Comparison of ENCODE assay signal across 32 cellular contexts in genomic region chr5:121121786-121122185, GRCh38.
"Had no signal": no experiment of that assay in that cellular context is flagged by ENCODE, and none has a peak within 500 bp of the region (broad histone marks: within the 10 kb centered on the region; RNA-seq: fewer than 3 reads in every experiment).

No MANE protein-coding gene starts in this region.

- H3K27me3 Mint-ChIP-seq: activated CD4-positive, alpha-beta memory T cell treated with anti-CD3 and anti-CD28 coated beads for 36 hours; activated CD4-positive, alpha-beta T cell treated with anti-CD3 and anti-CD28 coated beads for 36 hours; activated CD4-positive, alpha-beta T cell treated with anti-CD3 and anti-CD28 coated beads, Interleukin-2, amount 10 ng/mL, durations not matched to agents 24 days and 14 days; activated naive CD8-positive, alpha-beta T cell; activated naive CD8-positive, alpha-beta T cell treated with anti-CD3 and anti-CD28 coated beads, Interleukin-2, amount 50 U/mL, for 24 hours; activated T-cell treated with anti-CD3 and anti-CD28 coated beads, Interleukin-2, amount 50 U/mL, for 24 hours; activated T-helper 17 cell treated with anti-CD3 and anti-CD28 coated beads, Interleukin-2, amount 50 U/mL, for 72 hours; central memory CD8-positive, alpha-beta T cell had no signal

- H3K4me1 ChIP-seq: adrenal gland, ascending aorta, esophagus muscularis mucosa, gastroesophageal sphincter, heart right ventricle had no signal

- H3K4me2 ChIP-seq: hepatocyte had no signal

- H3K9me3 Mint-ChIP-seq: activated CD4-positive, alpha-beta T cell treated with anti-CD3 and anti-CD28 coated beads, Interleukin-2, amount 10 ng/mL, durations not matched to agents 24 days and 14 days; activated naive CD8-positive, alpha-beta T cell treated with anti-CD3 and anti-CD28 coated beads, Interleukin-2, amount 50 U/mL, for 24 hours; activated T-cell treated with anti-CD3 and anti-CD28 coated beads, Interleukin-2, amount 50 U/mL, for 24 hours; endodermal cell had no signal

- H3K79me2 ChIP-seq: hepatocyte had no signal

- H3K9me3 ChIP-seq: adrenal gland, ascending aorta, esophagus muscularis mucosa, gastroesophageal sphincter, heart right ventricle had no signal

- H2AFZ ChIP-seq: hepatocyte had no signal

- H3K27me3 ChIP-seq: adrenal gland, ascending aorta, brain microvascular endothelial cell, esophagus muscularis mucosa, gastroesophageal sphincter, heart right ventricle, hepatocyte had no signal

- H3K4me1 Mint-ChIP-seq: activated CD4-positive, alpha-beta T cell treated with anti-CD3 and anti-CD28 coated beads for 36 hours; activated CD4-positive, alpha-beta T cell treated with anti-CD3 and anti-CD28 coated beads, Interleukin-2, amount 10 ng/mL, durations not matched to agents 24 days and 14 days; activated naive CD8-positive, alpha-beta T cell treated with anti-CD3 and anti-CD28 coated beads, Interleukin-2, amount 50 U/mL, for 24 hours; activated T-helper 17 cell treated with anti-CD3 and anti-CD28 coated beads, Interleukin-2, amount 50 U/mL, for 72 hours; central memory CD8-positive, alpha-beta T cell; endodermal cell had no signal

- H3K4me3 ChIP-seq: adrenal gland, ascending aorta, esophagus muscularis mucosa, gastroesophageal sphincter, heart right ventricle, hepatocyte had no signal

- H3K27ac ChIP-seq: adrenal gland, ascending aorta, brain microvascular endothelial cell, esophagus muscularis mucosa, gastroesophageal sphincter, heart right ventricle, hepatocyte had no signal

- H3K4me3 Mint-ChIP-seq: activated CD4-positive, alpha-beta memory T cell treated with anti-CD3 and anti-CD28 coated beads for 36 hours; activated CD4-positive, alpha-beta T cell treated with anti-CD3 and anti-CD28 coated beads for 36 hours; activated CD4-positive, alpha-beta T cell treated with anti-CD3 and anti-CD28 coated beads, Interleukin-2, amount 10 ng/mL, durations not matched to agents 24 days and 14 days; activated CD8-positive, alpha-beta T cell treated with anti-CD3 and anti-CD28 coated beads, Interleukin-2, amount 10 ng/mL, durations not matched to agents 7 days and 5 days; activated naive CD8-positive, alpha-beta T cell; activated naive CD8-positive, alpha-beta T cell treated with anti-CD3 and anti-CD28 coated beads, Interleukin-2, amount 50 U/mL, for 24 hours; activated T-cell treated with anti-CD3 and anti-CD28 coated beads, Interleukin-2, amount 50 U/mL, for 24 hours; activated T-cell treated with anti-CD3 and anti-CD28 coated beads, Interleukin-2, amount 50 U/mL, for 72 hours; activated T-helper 17 cell treated with anti-CD3 and anti-CD28 coated beads, Interleukin-2, amount 50 U/mL, for 72 hours; central memory CD8-positive, alpha-beta T cell; endodermal cell had no signal

- ATAC-seq: activated CD4-positive, alpha-beta T cell treated with anti-CD3 and anti-CD28 coated beads for 36 hours; activated CD8-positive, alpha-beta T cell treated with anti-CD3 and anti-CD28 coated beads, Interleukin-2, amount 10 ng/mL, durations not matched to agents 7 days and 5 days; activated naive CD8-positive, alpha-beta T cell treated with anti-CD3 and anti-CD28 coated beads, Interleukin-2, amount 50 U/mL, for 24 hours; activated T-cell treated with anti-CD3 and anti-CD28 coated beads, Interleukin-2, amount 50 U/mL, for 72 hours; activated T-helper 17 cell treated with anti-CD3 and anti-CD28 coated beads, Interleukin-2, amount 50 U/mL, for 72 hours; gastroesophageal sphincter; heart right ventricle had no signal

- H3K36me3 Mint-ChIP-seq: activated CD4-positive, alpha-beta memory T cell treated with anti-CD3 and anti-CD28 coated beads for 36 hours; activated naive CD8-positive, alpha-beta T cell had no signal

- H3K36me3 ChIP-seq: adrenal gland, ascending aorta, brain microvascular endothelial cell, esophagus muscularis mucosa, gastroesophageal sphincter, heart right ventricle had no signal

- DNase-seq: activated CD4-positive, alpha-beta memory T cell treated with anti-CD3 and anti-CD28 coated beads for 36 hours; activated CD4-positive, alpha-beta T cell treated with anti-CD3 and anti-CD28 coated beads for 36 hours; activated CD4-positive, alpha-beta T cell treated with anti-CD3 and anti-CD28 coated beads, Interleukin-2, amount 10 ng/mL, durations not matched to agents 24 days and 14 days; activated CD4-positive, CD25-positive, alpha-beta regulatory T cell; activated CD4-positive, CD25-positive, alpha-beta regulatory T cell treated with anti-CD3 and anti-CD28 coated beads, Interleukin-2, amount 50 U/mL, for 72 hours; activated CD8-positive, alpha-beta memory T cell treated with anti-CD3 and anti-CD28 coated beads, Interleukin-2, amount 50 U/mL, for 48 hours; activated CD8-positive, alpha-beta T cell treated with anti-CD3 and anti-CD28 coated beads, Interleukin-2, amount 10 ng/mL, durations not matched to agents 7 days and 5 days; activated effector memory CD4-positive, alpha-beta T cell treated with Interleukin-2 at 50 U/mL for 16 hours; activated gamma-delta T cell treated with Interleukin-2 at 50 U/mL for 16 hours; activated naive CD4-positive, alpha-beta T cell treated with anti-CD3 and anti-CD28 coated beads, Interleukin-2, amount 50 U/mL, for 16 hours; activated naive CD4-positive, alpha-beta T cell treated with Interleukin-2 at 50 U/mL for 16 hours; activated naive CD8-positive, alpha-beta T cell treated with anti-CD3 and anti-CD28 coated beads, Interleukin-2, amount 50 U/mL, for 24 hours; activated T-cell treated with anti-CD3 and anti-CD28 coated beads for 4 hours; activated T-cell treated with anti-CD3 and anti-CD28 coated beads, Interleukin-2, amount 50 U/mL, for 24 hours; activated T-cell treated with anti-CD3 and anti-CD28 coated beads, Interleukin-2, amount 50 U/mL, for 72 hours; adrenal gland; brain microvascular endothelial cell; cortex of kidney; dermis blood vessel endothelial cell; effector CD8-positive, alpha-beta T cell; endodermal cell; erythroblast; foreskin melanocyte; heart right ventricle; T-helper 2 cell had no signal

- H3K27ac Mint-ChIP-seq: activated CD4-positive, alpha-beta memory T cell treated with anti-CD3 and anti-CD28 coated beads for 36 hours; activated CD4-positive, alpha-beta T cell treated with anti-CD3 and anti-CD28 coated beads for 36 hours; activated CD4-positive, alpha-beta T cell treated with anti-CD3 and anti-CD28 coated beads, Interleukin-2, amount 10 ng/mL, durations not matched to agents 24 days and 14 days; activated CD8-positive, alpha-beta T cell treated with anti-CD3 and anti-CD28 coated beads, Interleukin-2, amount 10 ng/mL, durations not matched to agents 7 days and 5 days; activated naive CD8-positive, alpha-beta T cell; activated naive CD8-positive, alpha-beta T cell treated with anti-CD3 and anti-CD28 coated beads, Interleukin-2, amount 50 U/mL, for 24 hours; activated T-cell treated with anti-CD3 and anti-CD28 coated beads, Interleukin-2, amount 50 U/mL, for 24 hours; activated T-cell treated with anti-CD3 and anti-CD28 coated beads, Interleukin-2, amount 50 U/mL, for 72 hours; activated T-helper 17 cell treated with anti-CD3 and anti-CD28 coated beads, Interleukin-2, amount 50 U/mL, for 72 hours; endodermal cell had no signal
